In the genomic region with DNA sequence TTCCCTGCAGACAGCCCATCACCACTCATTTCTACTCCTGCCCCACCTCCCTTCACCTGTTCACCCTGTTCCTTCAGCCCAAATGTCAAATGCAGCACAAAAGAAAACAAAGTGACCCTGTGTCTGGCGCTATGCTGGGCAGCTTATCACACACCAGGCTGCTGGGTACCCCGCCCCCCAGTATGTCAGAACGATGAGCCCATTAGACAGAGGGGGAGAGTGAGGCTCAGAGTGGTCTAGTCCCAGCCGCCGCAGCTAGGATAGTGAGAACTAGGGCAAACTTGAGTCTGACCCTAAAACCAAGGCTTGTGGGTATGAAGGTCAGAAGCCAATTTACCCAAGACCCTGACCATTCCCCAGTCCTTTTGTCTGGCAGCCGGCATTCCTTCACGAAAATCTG, we compare ENCODE assay signal across 29 cellular contexts. TPM values are rescaled to one million over a fixed set of nuclear protein-coding genes. Genes with fewer than 3 reads are reported as not detected.
"Had no signal": no experiment of that assay in that cellular context is flagged by ENCODE, and none has a peak within 500 bp of the region (broad histone marks: within the 10 kb centered on the region; RNA-seq: fewer than 3 reads in every experiment).

No MANE protein-coding gene starts in this region.

- H3K27ac ChIP-seq: coronary artery, dorsolateral prefrontal cortex, parathyroid adenoma, prostate gland, sigmoid colon, skin epidermis, thoracic aorta had no signal

- H3K27me3 Mint-ChIP-seq: naive B cell; stimulated activated naive B cell treated with anti-CD40 and anti-IgM and Interleukin-4, amounts not matched to agents 10 μg/mL and 1 μg/mL and 100 μg/mL, for 72 hours; type B pancreatic cell had no signal

- H3K9ac ChIP-seq: parathyroid adenoma had no signal

- DNase-seq: dorsolateral prefrontal cortex; effector CD8-positive, alpha-beta T cell; foreskin melanocyte; head of caudate nucleus; hippocampal formation; kidney glomerular epithelial cell; mesendoderm; naive B cell; nephron progenitor cell; sigmoid colon; stimulated activated CD4-positive, alpha-beta T cell treated with anti-CD3 and anti-CD28 coated beads, Interleukin-2, amount 100 ng/mL, for 24 hours; stimulated activated CD4-positive, alpha-beta T cell treated with anti-CD3 and anti-CD28 coated beads, Interleukin-4, amount 100 ng/mL, for 4 hours; stimulated activated naive B cell treated with anti-CD40 and anti-IgM and Interleukin-4, amounts not matched to agents 10 μg/mL and 1 μg/mL and 100 μg/mL, for 72 hours; stimulated activated naive CD8-positive, alpha-beta T cell treated with anti-CD3 and anti-CD28 coated beads, Interleukin-15, amount 100 ng/mL, for 72 hours; substantia nigra had no signal

- H3K36me3 Mint-ChIP-seq: naive B cell; stimulated activated naive B cell treated with anti-CD40 and anti-IgM and Interleukin-4, amounts not matched to agents 10 μg/mL and 1 μg/mL and 100 μg/mL, for 72 hours; type B pancreatic cell had no signal

- H3K9me3 Mint-ChIP-seq: nephron progenitor cell; stimulated activated naive B cell treated with anti-CD40 and anti-IgM and Interleukin-4, amounts not matched to agents 10 μg/mL and 1 μg/mL and 100 μg/mL, for 72 hours; type B pancreatic cell had no signal

- H3K4me3 Mint-ChIP-seq: nephron progenitor cell; stimulated activated naive B cell treated with anti-CD40 and anti-IgM and Interleukin-4, amounts not matched to agents 10 μg/mL and 1 μg/mL and 100 μg/mL, for 72 hours; type B pancreatic cell had no signal

- FAIRE-seq: islet of Langerhans, urothelium cell line had no signal

- H3K36me3 ChIP-seq: prostate gland, sigmoid colon, thoracic aorta had no signal

- H3K27ac Mint-ChIP-seq: naive B cell; nephron progenitor cell; stimulated activated naive B cell treated with anti-CD40 and anti-IgM and Interleukin-4, amounts not matched to agents 10 μg/mL and 1 μg/mL and 100 μg/mL, for 72 hours; type B pancreatic cell had no signal

- ATAC-seq: stimulated activated naive CD8-positive, alpha-beta T cell treated with anti-CD3 and anti-CD28 coated beads, Interleukin-15, amount 100 ng/mL, for 72 hours had no signal

- H2AFZ ChIP-seq: parathyroid adenoma had no signal

- H3K4me1 Mint-ChIP-seq: nephron progenitor cell had no signal

- H3K4me3 ChIP-seq: coronary artery, dorsolateral prefrontal cortex, prostate gland, sigmoid colon, skin epidermis, thoracic aorta had no signal

- H3K4me1 ChIP-seq: parathyroid adenoma, prostate gland, sigmoid colon had no signal

- H3K27me3 ChIP-seq: dorsolateral prefrontal cortex, sigmoid colon had no signal

- H3K79me2 ChIP-seq: parathyroid adenoma had no signal

- H3K9me3 ChIP-seq: prostate gland, sigmoid colon, thoracic aorta had no signal

RNA-seq across cellular contexts. Expression of a gene that starts 4.0 kb away (rescaled TPM):
- total RNA-seq: cerebellum, dorsolateral prefrontal cortex, liver, lung microvascular endothelial cell, omental fat pad, prostate gland, renal cortical epithelial cell, sigmoid colon, thoracic aorta had no signal
- polyA plus RNA-seq: esophagus, liver, sigmoid colon had no signal

RNA-seq across cellular contexts. Expression of a gene that starts 8.3 kb away (rescaled TPM):
- total RNA-seq: cerebellum, dorsolateral prefrontal cortex, liver, lung microvascular endothelial cell, omental fat pad, prostate gland, renal cortical epithelial cell, sigmoid colon, thoracic aorta had no signal
- polyA plus RNA-seq: esophagus, liver, sigmoid colon had no signal

RNA-seq across cellular contexts. Expression of a gene that starts 11.2 kb away (rescaled TPM):
- total RNA-seq: cerebellum, dorsolateral prefrontal cortex, liver, lung microvascular endothelial cell, omental fat pad, renal cortical epithelial cell, sigmoid colon, thoracic aorta had no signal
- polyA plus RNA-seq: esophagus, liver, sigmoid colon had no signal

RNA-seq across cellular contexts. Expression of a gene that starts 16.0 kb away (rescaled TPM):
- total RNA-seq: cerebellum, dorsolateral prefrontal cortex, liver, lung microvascular endothelial cell, omental fat pad, renal cortical epithelial cell, sigmoid colon, thoracic aorta had no signal
- polyA plus RNA-seq: esophagus, liver, sigmoid colon had no signal
